In genomic region chr16:20741555-20742285, GRCh38 we compare ENCODE assay signal across 8 cellular contexts. TPM values are rescaled to one million over a fixed set of nuclear protein-coding genes. Genes with fewer than 3 reads are reported as not detected.
A peak's percentile ranks its signal among the peaks of the same experiment; 100 is the strongest.
DNase-seq lines count a peak whose midpoint lies in the region; ATAC-seq, FAIRE-seq and TF ChIP-seq lines count a peak whose summit lies in the region.

THUMPD1 (minus strand) TSS chr16:20741818; CDS start chr16:20741739, 79 bp downstream.

- FAIRE-seq in urothelium cell line (lab: Jason Lieb, UNC): no peak

- H3K36me3 ChIP-seq in right atrium auricular region: peaks cover 21% of the 10 kb centered on the region

- TF ChIP-seq CTCF in right atrium auricular region (IDR thresholded peaks at IDR 0.05): no peak

- H3K27ac ChIP-seq in angular gyrus (ENCODE audit: low read depth, low read length) (peak within 1 kb of the TSS; percentile 91), right atrium auricular region (peak within 1 kb of the TSS; percentile 97 to 98)

- H3K4me3 ChIP-seq in right atrium auricular region: peak within 1 kb of the TSS; percentile 99

- ATAC-seq in GM18498 (IDR thresholded peaks at IDR 0.05; ENCODE audit: unreplicated experiment) (peak; percentile 85), HG02938 (IDR thresholded peaks at IDR 0.05; ENCODE audit: unreplicated experiment) (peak; percentile 79)

- peaks cover 0 to 24% of the 10 kb centered on the region in 2 donors for H3K4me1 ChIP-seq in right atrium auricular region

- H3K9me3 ChIP-seq in right atrium auricular region: no peaks in the 10 kb centered on the region

- H3K27me3 ChIP-seq in right atrium auricular region: no peaks in the 10 kb centered on the region

- DNase-seq in NCI-H187 (lab: John Stamatoyannopoulos, UW): peak; percentile 79 to 84
- peak; percentile 91 to 98 (median 98) for DNase-seq in T-helper 2 cell
- DNase-seq in right atrium auricular region (ENCODE audit: low spot score): peak; percentile 97
- peak; percentile 82 for DNase-seq in pulmonary artery endothelial cell (ENCODE audit: low read depth, low spot score)
- peak; percentile 95 for DNase-seq in urothelium cell line (ENCODE audit: low spot score)

RNA-seq across cellular contexts. Expression of gene THUMPD1, which starts in this region (rescaled TPM):
- total RNA-seq in right atrium auricular region (10 to 100 TPM; 24.3 to 26.0 TPM), pulmonary artery endothelial cell (59.7 and 87.4 TPM in 2 replicates)

Comparison
In these comparisons a context has a peak if more than half of its experiments do, and no peak if none do; other contexts are left out.
1. Peak in every context shown above with its lines: DNase-seq, ATAC-seq, H3K4me3 ChIP-seq and H3K27ac ChIP-seq.